In the genomic region with DNA sequence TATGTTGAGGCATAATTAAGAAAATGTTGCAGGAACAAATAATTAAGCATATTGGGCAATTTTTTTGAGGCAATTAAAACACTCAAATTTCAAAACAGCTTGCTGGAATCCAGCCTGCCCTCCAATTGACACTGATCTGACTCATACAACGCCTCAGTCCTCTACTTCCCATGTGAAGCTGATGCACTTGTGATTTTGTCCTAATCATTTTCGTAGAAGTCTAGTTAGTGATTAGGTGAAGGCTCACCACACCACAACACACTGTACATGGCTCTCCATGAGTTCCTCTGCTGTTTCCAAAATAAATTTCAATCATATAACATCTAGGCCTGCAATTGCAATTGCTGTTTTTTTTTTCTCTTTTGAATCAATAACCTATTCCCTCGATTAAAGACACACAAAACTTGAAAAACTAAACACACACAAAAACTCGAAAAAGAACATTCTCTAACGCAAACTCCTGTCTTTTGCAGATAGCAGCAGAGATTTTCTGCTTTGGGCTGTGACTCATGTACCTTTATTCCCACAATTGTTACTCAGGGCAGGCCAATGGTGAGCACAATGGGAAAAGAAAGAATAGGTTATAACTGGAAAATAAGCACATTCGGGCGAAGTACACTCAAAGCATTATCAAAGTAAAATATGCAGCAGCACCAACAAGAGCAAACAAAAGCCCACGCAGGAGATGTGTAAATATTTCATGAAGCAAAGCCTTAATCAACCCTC, we compare ENCODE assay signal across 8 cellular contexts. TPM values are rescaled to one million over a fixed set of nuclear protein-coding genes. Genes with fewer than 3 reads are reported as not detected.
DNase-seq lines count a peak whose midpoint lies in the region; ATAC-seq and TF ChIP-seq lines count a peak whose summit lies in the region.

No MANE protein-coding gene starts in this region.

- no peaks in the 10 kb centered on the region for H3K9me3 ChIP-seq in right cardiac atrium (ENCODE audit: control insufficient read depth, low read length)
- no peaks in the 10 kb centered on the region for H3K9me3 ChIP-seq in suprapubic skin

- TF ChIP-seq CTCF in suprapubic skin (IDR thresholded peaks at IDR 0.05): no peak

- peaks cover 79% of the 10 kb centered on the region for H3K4me1 Mint-ChIP-seq in activated T-cell treated with anti-CD3 and anti-CD28 coated beads, Interleukin-2, amount 50 U/mL, for 4 hours (ENCODE audit: low read depth)
- peaks cover 71% of the 10 kb centered on the region for H3K4me1 Mint-ChIP-seq in activated T-helper 2 cell treated with anti-CD3 and anti-CD28 coated beads, Interferon-gamma antibody, Interleukin-2, Interleukin-4, amounts not matched to agents 10 μg/mL and 5 μg/mL and 100 μg/mL, durations not matched to agents 14 hours and 24 hours and 36 hours (ENCODE audit: low read depth)

- peak overlapping the region; percentile 98 for H3K4me3 Mint-ChIP-seq in activated T-cell treated with anti-CD3 and anti-CD28 coated beads, Interleukin-2, amount 50 U/mL, for 4 hours
- peak overlapping the region; percentile 97 for H3K4me3 Mint-ChIP-seq in activated T-helper 2 cell treated with anti-CD3 and anti-CD28 coated beads, Interferon-gamma antibody, Interleukin-2, Interleukin-4, amounts not matched to agents 10 μg/mL and 5 μg/mL and 100 μg/mL, durations not matched to agents 14 hours and 24 hours and 36 hours (ENCODE audit: low read depth)

- TF ChIP-seq POLR2A in suprapubic skin (IDR thresholded peaks at IDR 0.05): no peak

- no peak for TF ChIP-seq EP300 in suprapubic skin (IDR thresholded peaks at IDR 0.05)

- H3K36me3 Mint-ChIP-seq in activated T-cell treated with anti-CD3 and anti-CD28 coated beads, Interleukin-2, amount 50 U/mL, for 4 hours (ENCODE audit: insufficient read depth): peaks cover 3% of the 10 kb centered on the region
- peaks cover 21% of the 10 kb centered on the region for H3K36me3 Mint-ChIP-seq in activated T-helper 2 cell treated with anti-CD3 and anti-CD28 coated beads, Interferon-gamma antibody, Interleukin-2, Interleukin-4, amounts not matched to agents 10 μg/mL and 5 μg/mL and 100 μg/mL, durations not matched to agents 14 hours and 24 hours and 36 hours (ENCODE audit: low read depth)

- peak overlapping the region; percentile 76 for H3K4me3 ChIP-seq in right cardiac atrium (ENCODE audit: low read length)
- peak overlapping the region; percentile 60 for H3K4me3 ChIP-seq in suprapubic skin

- ATAC-seq in activated T-cell treated with anti-CD3 and anti-CD28 coated beads, Interleukin-2, amount 50 U/mL, for 4 hours: peak; percentile 28 to 30
- ATAC-seq in right cardiac atrium: peak in 1 of 2 donors; percentile 43
- ATAC-seq in HG02798 (IDR thresholded peaks at IDR 0.05; ENCODE audit: poor library complexity, unreplicated experiment): no peak

- no peak for DNase-seq in activated T-cell treated with anti-CD3 and anti-CD28 coated beads, Interleukin-2, amount 50 U/mL, for 4 hours
- no peak for DNase-seq in activated T-cell treated with anti-CD3 and anti-CD28 coated beads, Interleukin-2, amount 50 U/mL, for 48 hours
- no peak for DNase-seq in activated T-helper 2 cell treated with anti-CD3 and anti-CD28 coated beads, Interferon-gamma antibody, Interleukin-2, Interleukin-4, amounts not matched to agents 10 μg/mL and 5 μg/mL and 100 μg/mL, durations not matched to agents 14 hours and 24 hours and 36 hours (ENCODE audit: low spot score)
- no peak for DNase-seq in right cardiac atrium
- DNase-seq in suprapubic skin (ENCODE audit: low spot score in 2 of 2): no peak
- no peak for DNase-seq in NCI-H226
- DNase-seq in NCI-H1436 treated with DMSO at 0.1 percent for 48 hours (lab: John Stamatoyannopoulos, UW): no peak

- no peaks in the 10 kb centered on the region for H3K27me3 Mint-ChIP-seq in activated T-cell treated with anti-CD3 and anti-CD28 coated beads, Interleukin-2, amount 50 U/mL, for 4 hours (ENCODE audit: low read depth)
- H3K27me3 Mint-ChIP-seq in activated T-helper 2 cell treated with anti-CD3 and anti-CD28 coated beads, Interferon-gamma antibody, Interleukin-2, Interleukin-4, amounts not matched to agents 10 μg/mL and 5 μg/mL and 100 μg/mL, durations not matched to agents 14 hours and 24 hours and 36 hours (ENCODE audit: low read depth): no peaks in the 10 kb centered on the region

- no peaks in the 10 kb centered on the region for H3K27me3 ChIP-seq in right cardiac atrium (ENCODE audit: control insufficient read depth, insufficient read depth)
- H3K27me3 ChIP-seq in suprapubic skin: no peaks in the 10 kb centered on the region

- H3K27ac ChIP-seq in right cardiac atrium (ENCODE audit: low read length) (peak overlapping the region; percentile 49), suprapubic skin (no peak overlapping the region)

- WGBS in right cardiac atrium: 55% methylated on average over 8 of the region's 8 CpGs
- 72% methylated on average over 8 of the region's 8 CpGs for WGBS in suprapubic skin

- no peaks in the 10 kb centered on the region for H3K36me3 ChIP-seq in suprapubic skin

- H3K4me1 ChIP-seq in right cardiac atrium (ENCODE audit: control insufficient read depth, insufficient read depth, low read length) (no peaks in the 10 kb centered on the region), suprapubic skin (peaks cover 21% of the 10 kb centered on the region)

- no peaks in the 10 kb centered on the region for H3K9me3 Mint-ChIP-seq in activated T-cell treated with anti-CD3 and anti-CD28 coated beads, Interleukin-2, amount 50 U/mL, for 4 hours
- no peaks in the 10 kb centered on the region for H3K9me3 Mint-ChIP-seq in activated T-helper 2 cell treated with anti-CD3 and anti-CD28 coated beads, Interferon-gamma antibody, Interleukin-2, Interleukin-4, amounts not matched to agents 10 μg/mL and 5 μg/mL and 100 μg/mL, durations not matched to agents 14 hours and 24 hours and 36 hours

- intact Hi-C loops in activated T-helper 2 cell treated with anti-CD3 and anti-CD28 coated beads, Interferon-gamma antibody, Interleukin-2, Interleukin-4, amounts not matched to agents 10 μg/mL and 5 μg/mL and 100 μg/mL, durations not matched to agents 14 hours and 24 hours and 36 hours (cut with micrococcal nuclease): loop anchor here (2.0 to 5.0 kb wide), 3 partner anchors 51 to 194 kb away; a partner anchor contains a TSS
- intact Hi-C loops in right cardiac atrium (cut with DNase I): loop anchor here in 1 of 4 donors (10.0 kb wide), 1 partner anchor 61 kb away; no protein-coding TSS in a partner anchor

- H3K27ac Mint-ChIP-seq in activated T-helper 2 cell treated with anti-CD3 and anti-CD28 coated beads, Interferon-gamma antibody, Interleukin-2, Interleukin-4, amounts not matched to agents 10 μg/mL and 5 μg/mL and 100 μg/mL, durations not matched to agents 14 hours and 24 hours and 36 hours: peak overlapping the region; percentile 87

RNA-seq across cellular contexts. Expression of a gene that starts 1.7 kb away (rescaled TPM):
- 10 to 100 TPM in 2 of 3 donors, 1 to 10 TPM in 1; 7.4 to 13.2 (median 10.6) TPM for total RNA-seq in activated T-cell treated with anti-CD3 and anti-CD28 coated beads, Interleukin-2, amount 50 U/mL, for 4 hours
- total RNA-seq in activated T-helper 2 cell treated with anti-CD3 and anti-CD28 coated beads, Interferon-gamma antibody, Interleukin-2, Interleukin-4, amounts not matched to agents 10 μg/mL and 5 μg/mL and 100 μg/mL, durations not matched to agents 14 hours and 24 hours and 36 hours: 10.7 and 11.6 TPM in 2 replicates
- total RNA-seq in right cardiac atrium: 10 to 100 TPM in 1 of 4 donors, 1 to 10 TPM in 3; 4.8 to 10.3 (median 9.0) TPM
- 2.1 TPM for polyA plus RNA-seq in right cardiac atrium
- 1 to 10 TPM; 1.2 to 3.4 (median 1.7) TPM for total RNA-seq in suprapubic skin
